In the genomic region with DNA sequence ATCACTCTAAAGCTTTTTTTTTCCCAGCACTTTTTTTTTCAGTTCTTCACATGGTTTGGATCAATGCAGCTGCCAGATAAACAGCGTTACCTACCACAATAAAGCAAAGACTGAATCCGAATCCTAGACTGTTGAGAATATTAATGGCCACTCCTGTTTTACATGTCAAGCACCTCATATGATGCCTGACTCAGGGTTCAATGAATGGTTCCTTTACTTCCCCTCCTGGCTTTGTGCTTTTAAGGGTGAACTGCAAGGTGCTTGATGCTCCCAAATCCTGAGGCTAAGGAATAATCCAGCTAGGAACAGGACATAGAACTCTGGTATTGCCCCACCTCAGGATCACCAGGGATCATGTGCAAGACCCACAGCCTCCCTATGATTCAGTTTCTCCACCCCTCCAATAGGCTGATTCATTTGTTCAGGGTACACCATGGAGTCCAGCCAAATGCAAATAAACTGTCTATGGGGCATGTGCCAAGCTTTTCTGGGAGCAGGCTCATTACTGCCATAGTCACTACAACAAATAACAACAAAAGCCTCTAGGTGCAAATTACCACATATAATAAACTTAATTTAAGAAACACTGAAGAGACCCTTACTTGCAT, we compare ENCODE assay signal across 9 cellular contexts.
A peak's percentile ranks its signal among the peaks of the same experiment; 100 is the strongest.
DNase-seq lines count a peak whose midpoint lies in the region; ATAC-seq and TF ChIP-seq lines count a peak whose summit lies in the region.
"Had no signal": no experiment of that assay in that cellular context is flagged by ENCODE, and none has a peak within 500 bp of the region (broad histone marks: within the 10 kb centered on the region; RNA-seq: fewer than 3 reads in every experiment).

No MANE protein-coding gene starts in this region.

- peak; percentile 49 for TF ChIP-seq POLR2A in erythroblast (IDR thresholded peaks at IDR 0.05; ENCODE audit: low read length)

- no peaks in the 10 kb centered on the region for H3K36me3 Mint-ChIP-seq in natural killer cell

- ATAC-seq in HG03139 (IDR thresholded peaks at IDR 0.05; ENCODE audit: unreplicated experiment) (no peak), natural killer cell (no peak)

- TF ChIP-seq CTCF in natural killer cell (IDR thresholded peaks at IDR 0.05), result no peak

- H3K4me1 Mint-ChIP-seq in natural killer cell, result no peaks in the 10 kb centered on the region

- H3K4me3 Mint-ChIP-seq in natural killer cell, result no peak overlapping the region

- H3K9me3 Mint-ChIP-seq in natural killer cell, result no peaks in the 10 kb centered on the region

- H3K27ac Mint-ChIP-seq in natural killer cell, result no peak overlapping the region

- DNase-seq in COLO829 (ENCODE audit: low spot score) (peak; percentile 58), NCI-H2081 treated with DMSO at 0.1 percent for 48 hours (lab: John Stamatoyannopoulos, UW) (peak; percentile 62), erythroblast (lab: John Stamatoyannopoulos, UW) (no peak), non-pigmented ciliary epithelial cell (ENCODE audit: low read depth) (peak; percentile 23), dedifferentiated amniotic fluid mesenchymal stem cell (ENCODE audit: extremely low spot score) (no peak), NCI-H524 treated with DMSO at 0.1 percent for 48 hours (lab: John Stamatoyannopoulos, UW) (no peak), natural killer cell (no peak)
- DNase-seq: activated CD4-positive, alpha-beta T cell treated with anti-CD3 and anti-CD28 coated beads for 48 hours had no signal

- H3K27me3 Mint-ChIP-seq in natural killer cell (ENCODE audit: low read depth in 2 of 2), result peaks cover 0 to 7% of the 10 kb centered on the region in 2 donors

- intact Hi-C loops in natural killer cell (cut with micrococcal nuclease), result no loop called here

Comparison
In these comparisons a context has a peak if more than half of its experiments do, and no peak if none do; other contexts are left out.
1. DNase-seq: peak in COLO829 (single experiment), NCI-H2081 treated with DMSO at 0.1 percent for 48 hours (single experiment) and non-pigmented ciliary epithelial cell (single experiment); none in erythroblast (0 of 2), dedifferentiated amniotic fluid mesenchymal stem cell (single experiment), NCI-H524 treated with DMSO at 0.1 percent for 48 hours (single experiment) and natural killer cell (single experiment).